Comparison of ENCODE assay signal across 12 cellular contexts in the genomic region with DNA sequence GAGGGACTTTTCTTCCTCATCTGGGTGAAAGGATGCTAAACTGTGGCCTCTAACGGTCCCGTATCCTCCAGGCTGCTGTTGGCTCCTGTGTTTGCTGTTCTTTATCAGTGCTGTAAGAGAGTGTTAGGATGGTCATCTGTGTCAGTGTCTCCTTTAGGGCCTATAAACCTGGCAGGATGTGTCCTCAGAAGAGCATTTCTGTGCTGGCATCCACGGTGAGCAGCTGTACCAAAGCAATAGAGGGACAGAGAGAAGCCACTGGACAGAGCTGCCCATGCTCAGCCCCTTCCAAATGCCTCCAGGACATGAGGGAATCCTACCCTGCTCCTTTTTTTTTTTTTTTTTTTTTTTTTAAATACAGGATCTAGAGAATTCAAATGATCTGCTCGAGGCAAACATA.
"Had no signal": no experiment of that assay in that cellular context is flagged by ENCODE, and none has a peak within 500 bp of the region (broad histone marks: within the 10 kb centered on the region; RNA-seq: fewer than 3 reads in every experiment).

No MANE protein-coding gene starts in this region.

- H3K9me3 ChIP-seq: gastroesophageal sphincter, ovary had no signal

- H3K27me3 ChIP-seq: gastroesophageal sphincter, ovary had no signal

- DNase-seq: activated CD4-positive, CD25-positive, alpha-beta regulatory T cell; activated gamma-delta T cell; activated naive CD8-positive, alpha-beta T cell treated with anti-CD3 and anti-CD28 coated beads, Interleukin-2, amount 10 ng/mL, durations not matched to agents 7 days and 5 days; aorta; left cardiac atrium; mammary epithelial cell; ovary; SIG-M5; small intestine; stimulated activated naive B cell treated with anti-CD40 and anti-IgM and Interleukin-4, amounts not matched to agents 10 μg/mL and 1 μg/mL and 100 μg/mL, for 72 hours had no signal

- ATAC-seq: gastroesophageal sphincter; natural killer cell treated with Interleukin-12 subunit alpha and Interleukin-12 subunit beta and Interleukin-15 and Interleukin-18, amount 100 ng/mL, for 72 hours; stimulated activated naive B cell treated with anti-CD40 and anti-IgM and Interleukin-4, amounts not matched to agents 10 μg/mL and 1 μg/mL and 100 μg/mL, for 72 hours had no signal

- H3K36me3 ChIP-seq: gastroesophageal sphincter, ovary had no signal

- H3K4me3 ChIP-seq: gastroesophageal sphincter, ovary had no signal
